ENCODE assay signal across 34 cellular contexts in genomic region chr5:58440882-58441281, GRCh38. TPM values are rescaled to one million over a fixed set of nuclear protein-coding genes. Genes with fewer than 3 reads are reported as not detected.
"Had no signal": no experiment of that assay in that cellular context is flagged by ENCODE, and none has a peak within 500 bp of the region (broad histone marks: within the 10 kb centered on the region; RNA-seq: fewer than 3 reads in every experiment).

No MANE protein-coding gene starts in this region.

- H3K27ac Mint-ChIP-seq: dendritic cell treated with granulocyte-macrophage colony-stimulating factor and Interleukin-4, amounts not matched to agents 40 ng/mL and 50 ng/mL, for 4 days; immature natural killer cell; memory B cell; natural killer cell; stimulated activated naive CD8-positive, alpha-beta T cell treated with anti-CD3 and anti-CD28 coated beads, Interleukin-15, amount 100 ng/mL, for 72 hours had no signal

- H3K36me3 Mint-ChIP-seq: immature natural killer cell, memory B cell, natural killer cell had no signal

- H3K4me3 ChIP-seq: colonic mucosa, esophagus squamous epithelium, heart right ventricle, lung, ovary, right atrium auricular region, smooth muscle cell, suprapubic skin, transverse colon, upper lobe of right lung, uterus had no signal

- DNase-seq: colonic mucosa; effector CD8-positive, alpha-beta T cell; esophagus squamous epithelium; foreskin melanocyte; glutamatergic neuron; heart right ventricle; hypothalamus; immature natural killer cell; islet precursor cell; kidney glomerular epithelial cell; left colon; natural killer cell; occipital lobe; ovary; stimulated activated CD4-positive, alpha-beta T cell treated with anti-CD3 and anti-CD28 coated beads, Interleukin-12 subunit alpha, Interleukin-12 subunit beta, amount 100 ng/mL, for 4 hours; stimulated activated CD4-positive, alpha-beta T cell treated with anti-CD3 and anti-CD28 coated beads, Interleukin-1b, Interleukin-23, amount 100 ng/mL, for 48 hours; stimulated activated CD4-positive, alpha-beta T cell treated with anti-CD3 and anti-CD28 coated beads, Interleukin-4, amount 100 ng/mL, for 1 hour; stimulated activated CD8-positive, alpha-beta memory T cell treated with anti-CD3 and anti-CD28 coated beads, Interleukin-4, amount 100 ng/mL, for 48 hours; stimulated activated naive CD4-positive, alpha-beta T cell; stimulated activated naive CD8-positive, alpha-beta T cell treated with anti-CD3 and anti-CD28 coated beads, Interleukin-15, amount 100 ng/mL, for 72 hours; transverse colon; upper lobe of right lung; uterus had no signal

- H3K4me3 Mint-ChIP-seq: dendritic cell treated with granulocyte-macrophage colony-stimulating factor and Interleukin-4, amounts not matched to agents 40 ng/mL and 50 ng/mL, for 4 days; immature natural killer cell; memory B cell; natural killer cell; stimulated activated naive CD8-positive, alpha-beta T cell treated with anti-CD3 and anti-CD28 coated beads, Interleukin-15, amount 100 ng/mL, for 72 hours had no signal

- H3K4me1 Mint-ChIP-seq: immature natural killer cell; memory B cell; natural killer cell; stimulated activated naive CD8-positive, alpha-beta T cell treated with anti-CD3 and anti-CD28 coated beads, Interleukin-15, amount 100 ng/mL, for 72 hours had no signal

- H3K4me1 ChIP-seq: colonic mucosa, right atrium auricular region, suprapubic skin, transverse colon, upper lobe of right lung, uterus had no signal

- H3K27ac ChIP-seq: colonic mucosa, esophagus squamous epithelium, heart right ventricle, ovary, right atrium auricular region, suprapubic skin, transverse colon, upper lobe of right lung, uterus had no signal

- H3K4me2 ChIP-seq: smooth muscle cell had no signal

- ATAC-seq: heart right ventricle; left colon; natural killer cell; sciatic nerve; stimulated activated naive CD8-positive, alpha-beta T cell treated with anti-CD3 and anti-CD28 coated beads, Interleukin-15, amount 100 ng/mL, for 72 hours; upper lobe of right lung had no signal

- H3K9me3 Mint-ChIP-seq: immature natural killer cell; natural killer cell; stimulated activated naive CD8-positive, alpha-beta T cell treated with anti-CD3 and anti-CD28 coated beads, Interleukin-15, amount 100 ng/mL, for 72 hours had no signal

- H3K27me3 Mint-ChIP-seq: dendritic cell treated with granulocyte-macrophage colony-stimulating factor and Interleukin-4, amounts not matched to agents 40 ng/mL and 50 ng/mL, for 4 days; progenitor cell of endocrine pancreas; stimulated activated naive CD8-positive, alpha-beta T cell treated with anti-CD3 and anti-CD28 coated beads, Interleukin-15, amount 100 ng/mL, for 72 hours had no signal

- H3K27me3 ChIP-seq: colonic mucosa, esophagus squamous epithelium, heart right ventricle, ovary, right atrium auricular region, suprapubic skin, transverse colon, upper lobe of right lung, uterus had no signal

- H3K9me3 ChIP-seq: colonic mucosa, esophagus squamous epithelium, ovary, right atrium auricular region, suprapubic skin, transverse colon, upper lobe of right lung, uterus had no signal

- H3K36me3 ChIP-seq: colonic mucosa, esophagus squamous epithelium, heart right ventricle, ovary, right atrium auricular region, suprapubic skin, transverse colon, upper lobe of right lung, uterus had no signal

RNA-seq across cellular contexts. Expression of gene GAPT, which starts 50.4 kb away (rescaled TPM):
- total RNA-seq: endothelial cell of umbilical vein, epithelial cell of proximal tubule, progenitor cell of endocrine pancreas, smooth muscle cell had no signal
- polyA plus RNA-seq: endothelial cell of umbilical vein, neural cell, smooth muscle cell had no signal
